ENCODE assay signal across 1 cellular context in the genomic region with DNA sequence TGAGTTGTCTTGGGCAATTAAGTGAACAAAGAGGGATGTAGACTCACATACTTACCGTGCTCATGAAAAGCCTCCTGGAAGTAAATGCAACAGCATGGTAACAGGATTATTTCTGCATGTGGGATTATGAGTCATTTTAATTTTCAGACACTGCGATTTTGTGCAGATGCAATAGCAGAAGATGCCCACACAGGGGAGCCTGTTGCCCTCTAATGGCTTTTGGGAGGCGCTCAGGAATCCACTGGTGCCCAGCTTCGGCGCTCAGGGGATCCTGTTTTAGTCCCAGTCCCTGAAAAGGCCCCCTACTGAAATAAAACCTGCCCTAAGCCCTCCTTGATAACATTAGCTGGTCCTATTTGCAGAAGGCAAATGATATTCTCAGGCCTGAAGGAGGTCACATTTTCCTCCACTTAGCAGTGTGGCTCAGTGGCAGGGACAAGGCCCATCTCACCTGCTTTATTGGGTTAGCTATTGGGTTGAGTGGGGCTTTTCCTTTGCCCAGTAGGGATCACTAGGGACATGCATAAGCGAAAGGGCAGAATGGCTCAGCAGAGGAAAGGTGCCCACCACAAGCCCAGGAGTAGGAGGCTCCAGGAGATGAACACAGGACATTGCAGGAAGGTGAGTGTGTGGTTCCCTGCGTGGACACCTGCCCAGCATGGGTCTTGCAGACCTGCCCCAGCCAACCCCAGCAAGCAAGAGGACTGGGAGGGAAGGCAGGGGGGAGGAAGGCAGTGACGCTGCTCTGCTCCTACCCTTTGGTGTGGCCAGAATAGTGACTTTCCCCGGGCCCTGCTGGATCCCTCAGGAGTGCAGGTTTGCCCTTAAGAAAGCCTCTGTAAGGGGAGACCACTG.
TF ChIP-seq lines count a peak whose summit lies in the region.

No MANE protein-coding gene starts in this region.

TF ChIP-seq in K562, 482 proteins besides CTCF, POLR2A, EP300 and RAD21 (continued from another document):
- peak; percentile 78 for TF ChIP-seq DEAF1 (CRISPR knock-in tag; IDR thresholded peaks at IDR 0.05)
- no peak for TF ChIP-seq HMG20A (CRISPR knock-in tag; conservative IDR thresholded peaks at IDR 0.05)
- no peak for TF ChIP-seq FOS (IDR thresholded peaks at IDR 0.05; ENCODE audit: extremely low read depth, insufficient read length)
- no peak for TF ChIP-seq ZNF444 (CRISPR knock-in tag; IDR thresholded peaks at IDR 0.05)
- no peak for TF ChIP-seq NR4A1 (CRISPR knock-in tag; IDR thresholded peaks at IDR 0.05)
- TF ChIP-seq NR4A1 (tag; IDR thresholded peaks at IDR 0.05), result no peak
- no peak for TF ChIP-seq GTF2E2 (tag; IDR thresholded peaks at IDR 0.05)
- TF ChIP-seq SLC30A9 (CRISPR knock-in tag; IDR thresholded peaks at IDR 0.05), result no peak
- TF ChIP-seq, protein P1, sequence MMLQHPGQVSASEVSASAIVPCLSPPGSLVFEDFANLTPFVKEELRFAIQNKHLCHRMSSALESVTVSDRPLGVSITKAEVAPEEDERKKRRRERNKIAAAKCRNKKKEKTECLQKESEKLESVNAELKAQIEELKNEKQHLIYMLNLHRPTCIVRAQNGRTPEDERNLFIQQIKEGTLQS (IDR thresholded peaks at IDR 0.05), result peak; percentile 36; the same call in 1 of the 2 replicates
- TF ChIP-seq, protein P1 (CRISPR knock-in tag; conservative IDR thresholded peaks at IDR 0.05), result no peak
- TF ChIP-seq SUPT5H (IDR thresholded peaks at IDR 0.05), result no peak
- TF ChIP-seq ZKSCAN8 (CRISPR knock-in tag; IDR thresholded peaks at IDR 0.05), result no peak
- no peak for TF ChIP-seq ARID2 (IDR thresholded peaks at IDR 0.05)
- no peak for TF ChIP-seq FIP1L1 (IDR thresholded peaks at IDR 0.05; ENCODE audit: low read depth, low read length, poor library complexity, severe bottlenecking)
- TF ChIP-seq ZBTB5 (IDR thresholded peaks at IDR 0.05), result no peak
- TF ChIP-seq DPF2 (IDR thresholded peaks at IDR 0.05), result no peak
- TF ChIP-seq, protein P2, sequence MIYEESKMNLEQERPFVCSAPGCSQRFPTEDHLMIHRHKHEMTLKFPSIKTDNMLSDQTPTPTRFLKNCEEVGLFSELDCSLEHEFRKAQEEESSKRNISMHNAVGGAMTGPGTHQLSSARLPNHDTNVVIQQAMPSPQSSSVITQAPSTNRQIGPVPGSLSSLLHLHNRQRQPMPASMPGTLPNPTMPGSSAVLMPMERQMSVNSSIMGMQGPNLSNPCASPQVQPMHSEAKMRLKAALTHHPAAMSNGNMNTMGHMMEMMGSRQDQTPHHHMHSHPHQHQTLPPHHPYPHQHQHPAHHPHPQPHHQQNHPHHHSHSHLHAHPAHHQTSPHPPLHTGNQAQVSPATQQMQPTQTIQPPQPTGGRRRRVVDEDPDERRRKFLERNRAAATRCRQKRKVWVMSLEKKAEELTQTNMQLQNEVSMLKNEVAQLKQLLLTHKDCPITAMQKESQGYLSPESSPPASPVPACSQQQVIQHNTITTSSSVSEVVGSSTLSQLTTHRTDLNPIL (CRISPR knock-in tag; IDR thresholded peaks at IDR 0.05), result no peak
